ENCODE assay signal across 1 cellular context in genomic region chr1:43890815-43891214, GRCh38.
TF ChIP-seq lines count a peak whose summit lies in the region.

No MANE protein-coding gene starts in this region.

TF ChIP-seq in K562, 482 proteins besides CTCF, POLR2A, EP300 and RAD21 (continued from another document):
- peak; percentile 71 for TF ChIP-seq FOSL1 (tag; conservative IDR thresholded peaks at IDR 0.05)
TF ChIP-seq in K562: peak in this region for 3.
